In the genomic region with DNA sequence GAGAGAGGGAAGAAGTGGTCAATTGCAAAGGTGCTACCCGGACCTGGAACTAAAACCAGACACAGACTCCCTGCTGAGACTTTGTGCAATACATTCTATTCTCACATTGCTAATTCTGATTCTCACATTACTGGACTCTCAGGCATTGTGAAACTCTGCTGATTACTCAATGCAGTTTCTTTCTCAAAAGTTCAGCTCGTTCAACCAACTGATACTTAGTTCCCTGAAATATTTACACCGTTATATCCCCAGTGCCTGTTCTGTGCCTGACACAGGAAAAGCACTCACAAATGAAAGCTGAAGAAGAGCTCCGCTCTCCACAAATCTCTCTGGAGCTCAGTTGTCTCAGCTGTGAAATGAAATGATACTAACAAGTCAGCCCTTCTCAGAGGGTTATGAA, we compare ENCODE assay signal across 10 cellular contexts. TPM values are rescaled to one million over a fixed set of nuclear protein-coding genes. Genes with fewer than 3 reads are reported as not detected.
DNase-seq lines count a peak whose midpoint lies in the region; ATAC-seq, FAIRE-seq and TF ChIP-seq lines count a peak whose summit lies in the region.
"Had no signal": no experiment of that assay in that cellular context is flagged by ENCODE, and none has a peak within 500 bp of the region (broad histone marks: within the 10 kb centered on the region; RNA-seq: fewer than 3 reads in every experiment).

No MANE protein-coding gene starts in this region.

- H3K36me3 ChIP-seq in stomach (no peaks in the 10 kb centered on the region), HAP-1 (replicated peaks) (no peaks in the 10 kb centered on the region)
- H3K36me3 ChIP-seq: sigmoid colon had no signal

- WGBS in stomach, 5 donors, result 29 to 47% (median 43%) methylated on average over 4 of the region's 4 CpGs

- TF ChIP-seq CTCF in foreskin fibroblast (IDR thresholded peaks at IDR 0.05; ENCODE audit: low read depth, low read length), result no peak
- no peak for TF ChIP-seq CTCF in stomach (IDR thresholded peaks at IDR 0.05)

- no peak for ATAC-seq in HG02852 (IDR thresholded peaks at IDR 0.05; ENCODE audit: unreplicated experiment)

- H3K27me3 ChIP-seq in stomach (no peaks in the 10 kb centered on the region), HAP-1 (ENCODE audit: low read depth) (peaks cover 39% of the 10 kb centered on the region)

- TF ChIP-seq POLR2A in stomach (IDR thresholded peaks at IDR 0.05), result no peak

- intact Hi-C loops in stomach (cut with DNase I; ENCODE audit: low total_unique reads), result no loop called here

- H3K9me3 ChIP-seq in stomach (no peaks in the 10 kb centered on the region), HAP-1 (no peaks in the 10 kb centered on the region)
- H3K9me3 ChIP-seq: sigmoid colon had no signal

- no peak for TF ChIP-seq EP300 in stomach (IDR thresholded peaks at IDR 0.05)

- peaks cover 14 to 30% (median 22%) of the 10 kb centered on the region in 4 donors for H3K4me1 ChIP-seq in stomach
- H3K4me1 ChIP-seq in HAP-1, result no peaks in the 10 kb centered on the region

- peak; percentile 72 for FAIRE-seq in GM19239 (lab: Jason Lieb, UNC)

- DNase-seq in GM19239 (ENCODE audit: insufficient read length, low spot score), result no peak
- DNase-seq in OCI-M1 (lab: John Stamatoyannopoulos, UW), result peak; percentile 31
- DNase-seq in foreskin fibroblast, result peak; percentile 20 to 52
- no peak for DNase-seq in stomach
- DNase-seq in nucleus accumbens (lab: John Stamatoyannopoulos, UW), result no peak
- DNase-seq in SHP77 treated with DMSO at 0.1 percent for 48 hours (lab: John Stamatoyannopoulos, UW), result no peak
- DNase-seq in HAP-1 (ENCODE audit: low spot score in 2 of 2), result no peak

- no peak overlapping the region for H3K4me3 ChIP-seq in foreskin fibroblast (ENCODE audit: low read depth in 1 of 2, low read length in 2 of 2)
- no peak overlapping the region for H3K4me3 ChIP-seq in stomach
- no peak overlapping the region for H3K4me3 ChIP-seq in HAP-1
- H3K4me3 ChIP-seq: sigmoid colon had no signal

- peak overlapping the region; percentile 57 to 88 (median 72) for H3K27ac ChIP-seq in stomach

- in situ Hi-C loops in HAP-1 (cut with MboI; ENCODE audit: low sequenced_read_pairs), result no loop called here

RNA-seq across cellular contexts. Expression of gene SLPI, which starts 0.5 kb away (rescaled TPM):
- total RNA-seq in stomach, result 100 to 1,000 TPM in 3 of 5 donors, 10 to 100 TPM in 1, 1 to 10 TPM in 1; 9.7 to 276 (median 127) TPM
- 100 to 1,000 TPM in 2 of 3 donors, 10 to 100 TPM in 1; 42.8 to 420 (median 150) TPM for polyA plus RNA-seq in stomach

RNA-seq across cellular contexts. Expression of gene SEMG2, which starts 33.7 kb away (rescaled TPM):
- total RNA-seq in stomach, result not detected
- not detected for polyA plus RNA-seq in stomach
- total RNA-seq: sigmoid colon, subcutaneous adipose tissue had no signal
- polyA plus RNA-seq: sigmoid colon had no signal

RNA-seq across cellular contexts. Expression of gene SEMG1, which starts 48.0 kb away (rescaled TPM):
- not detected for total RNA-seq in stomach
- not detected for polyA plus RNA-seq in stomach
- total RNA-seq: sigmoid colon, subcutaneous adipose tissue had no signal

RNA-seq across cellular contexts. Expression of gene RBPJL, which starts 51.8 kb away (rescaled TPM):
- 1 to 10 TPM in 1 of 5 donors, not detected in 4; 2.2 TPM for total RNA-seq in stomach
- polyA plus RNA-seq in stomach, result 10 to 100 TPM in 1 of 3 donors, 1 to 10 TPM in 2; 2.7 to 10.4 (median 4.1) TPM
- total RNA-seq: sigmoid colon, subcutaneous adipose tissue had no signal

RNA-seq across cellular contexts. Expression of gene MATN4, which starts 53.2 kb away (rescaled TPM):
- total RNA-seq in stomach, result under 1 TPM in 1 of 5 donors, not detected in 4; 0.37 TPM
- polyA plus RNA-seq in stomach, result under 1 TPM in 2 of 3 donors, not detected in 1; 0.25 to 0.30 TPM
- total RNA-seq: sigmoid colon had no signal

Comparison
In these comparisons a context has a peak if more than half of its experiments do, and no peak if none do; other contexts are left out.
1. DNase-seq: peak in OCI-M1 (single experiment) and foreskin fibroblast (2 of 2); none in GM19239 (single experiment), stomach (single experiment), nucleus accumbens (0 of 56), SHP77 treated with DMSO at 0.1 percent for 48 hours (single experiment) and HAP-1 (0 of 2).